In genomic region chr4:67122029-67122428, GRCh38 we compare ENCODE assay signal across 12 cellular contexts.
DNase-seq lines count a peak whose midpoint lies in the region; ATAC-seq and TF ChIP-seq lines count a peak whose summit lies in the region.
"Had no signal": no experiment of that assay in that cellular context is flagged by ENCODE, and none has a peak within 500 bp of the region (broad histone marks: within the 10 kb centered on the region; RNA-seq: fewer than 3 reads in every experiment).

No MANE protein-coding gene starts in this region.

- H3K4me3 ChIP-seq in DND-41 (ENCODE audit: low read depth in 1 of 2, low read length in 2 of 2): no peak overlapping the region
- H3K4me3 ChIP-seq in SU-DHL-6 (ENCODE audit: insufficient read depth, low read length, poor library complexity, severe bottlenecking): no peak overlapping the region
- no peak overlapping the region for H3K4me3 ChIP-seq in gastroesophageal sphincter
- H3K4me3 ChIP-seq: colonic mucosa had no signal

- H3K79me2 ChIP-seq in DND-41 (ENCODE audit: insufficient read depth, low read length) (no peaks in the 10 kb centered on the region), SU-DHL-6 (ENCODE audit: insufficient read depth, low read length) (no peaks in the 10 kb centered on the region)

- H3K9me3 ChIP-seq in DND-41 (ENCODE audit: insufficient read depth, low read length, severe bottlenecking): no peaks in the 10 kb centered on the region
- H3K9me3 ChIP-seq in SU-DHL-6 (ENCODE audit: insufficient read depth, low read length): no peaks in the 10 kb centered on the region
- no peaks in the 10 kb centered on the region for H3K9me3 ChIP-seq in gastroesophageal sphincter
- H3K9me3 ChIP-seq: colonic mucosa had no signal

- 0 to 38% methylated on average over 3 of the region's 3 CpGs for WGBS in gastroesophageal sphincter (ENCODE audit: low coverage in 1 of 2), 2 donors

- no peak overlapping the region for H3K27ac ChIP-seq in DND-41 (ENCODE audit: low read length)
- no peak overlapping the region for H3K27ac ChIP-seq in SU-DHL-6 (ENCODE audit: low read depth, low read length)
- H3K27ac ChIP-seq in gastroesophageal sphincter: no peak overlapping the region
- H3K27ac ChIP-seq: colonic mucosa had no signal

- no peak overlapping the region for H3K9ac ChIP-seq in DND-41 (ENCODE audit: low read depth, low read length)
- H3K9ac ChIP-seq in SU-DHL-6 (ENCODE audit: low read length): no peak overlapping the region

- DNase-seq in DND-41: no peak
- peak; percentile 24 for DNase-seq in HT1080 (ENCODE audit: low read depth)
- peak; percentile 38 for DNase-seq in iPS-NIHi11 (ENCODE audit: low spot score)
- DNase-seq in C1 segment of cervical spinal cord (lab: John Stamatoyannopoulos, UW): no peak
- no peak for DNase-seq in stimulated activated CD4-positive, alpha-beta T cell treated with anti-CD3 and anti-CD28 coated beads, Interleukin-4, amount 100 ng/mL, for 1 hour
- DNase-seq in NCI-H1105 treated with DMSO at 0.1 percent for 48 hours (lab: John Stamatoyannopoulos, UW): no peak
- DNase-seq: activated CD8-positive, alpha-beta T cell treated with anti-CD3 and anti-CD28 coated beads for 36 hours; colonic mucosa; DMS79 treated with DMSO at 0.1 percent for 48 hours; NK-92 treated with Interleukin-12 subunit alpha and Interleukin-12 subunit beta, amount 100 ng/mL, for 24 hours had no signal

- no peaks in the 10 kb centered on the region for H3K4me1 ChIP-seq in DND-41 (ENCODE audit: insufficient read depth, low read length)
- no peaks in the 10 kb centered on the region for H3K4me1 ChIP-seq in gastroesophageal sphincter
- H3K4me1 ChIP-seq: colonic mucosa had no signal

- no peak overlapping the region for H3K4me2 ChIP-seq in DND-41 (ENCODE audit: insufficient read depth, low read length)
- no peak overlapping the region for H3K4me2 ChIP-seq in SU-DHL-6 (ENCODE audit: low read depth, low read length, poor library complexity, severe bottlenecking)

- no peaks in the 10 kb centered on the region for H3K9me2 ChIP-seq in SU-DHL-6 (replicated peaks; ENCODE audit: insufficient read depth, low read length)

- H2AFZ ChIP-seq in DND-41 (ENCODE audit: low read depth, low read length) (no peak overlapping the region), SU-DHL-6 (ENCODE audit: low read depth, low read length, severe bottlenecking) (no peak overlapping the region)

- no peak for ATAC-seq in DND-41 (ENCODE audit: insufficient read depth, low read depth)
- no peak for ATAC-seq in gastroesophageal sphincter
- ATAC-seq: activated CD8-positive, alpha-beta T cell treated with anti-CD3 and anti-CD28 coated beads for 36 hours had no signal

- TF ChIP-seq CTCF in DND-41 (IDR thresholded peaks at IDR 0.05; ENCODE audit: borderline replicate concordance, extremely low read depth, low read length, poor library complexity, severe bottlenecking) (peak; percentile 35), SU-DHL-6 (IDR thresholded peaks at IDR 0.05; ENCODE audit: insufficient read depth, low read length, poor library complexity, severe bottlenecking) (peak; percentile 21), gastroesophageal sphincter (IDR thresholded peaks at IDR 0.05) (no peak)

- no peak for TF ChIP-seq POLR2A in gastroesophageal sphincter (IDR thresholded peaks at IDR 0.05)

- H3K36me3 ChIP-seq in DND-41 (ENCODE audit: insufficient read depth, low read length): no peaks in the 10 kb centered on the region
- no peaks in the 10 kb centered on the region for H3K36me3 ChIP-seq in SU-DHL-6 (ENCODE audit: low read length)
- no peaks in the 10 kb centered on the region for H3K36me3 ChIP-seq in gastroesophageal sphincter
- H3K36me3 ChIP-seq: colonic mucosa had no signal

- H4K20me1 ChIP-seq in DND-41 (ENCODE audit: insufficient read depth, low read length) (no peaks in the 10 kb centered on the region), SU-DHL-6 (ENCODE audit: low read depth, low read length) (no peaks in the 10 kb centered on the region)

- no peaks in the 10 kb centered on the region for H3K27me3 ChIP-seq in DND-41 (ENCODE audit: insufficient read depth, low read length, poor library complexity)
- H3K27me3 ChIP-seq in SU-DHL-6 (ENCODE audit: low read length): no peaks in the 10 kb centered on the region
- H3K27me3 ChIP-seq in gastroesophageal sphincter: no peaks in the 10 kb centered on the region
- H3K27me3 ChIP-seq: colonic mucosa had no signal

- TF ChIP-seq EP300 in gastroesophageal sphincter (IDR thresholded peaks at IDR 0.05): no peak

- no peaks in the 10 kb centered on the region for H3F3A ChIP-seq in SU-DHL-6 (ENCODE audit: insufficient read depth)

Comparison
In these comparisons a context has a peak if more than half of its experiments do, and no peak if none do; other contexts are left out.
1. DNase-seq: peak in HT1080 (single experiment) and iPS-NIHi11 (single experiment); none in DND-41 (single experiment), C1 segment of cervical spinal cord (0 of 14), stimulated activated CD4-positive, alpha-beta T cell treated with anti-CD3 and anti-CD28 coated beads, Interleukin-4, amount 100 ng/mL, for 1 hour (single experiment) and NCI-H1105 treated with DMSO at 0.1 percent for 48 hours (single experiment).
2. CTCF ChIP-seq: peak in DND-41 (single experiment) and SU-DHL-6 (single experiment); none in gastroesophageal sphincter (0 of 4).